In the genomic region with DNA sequence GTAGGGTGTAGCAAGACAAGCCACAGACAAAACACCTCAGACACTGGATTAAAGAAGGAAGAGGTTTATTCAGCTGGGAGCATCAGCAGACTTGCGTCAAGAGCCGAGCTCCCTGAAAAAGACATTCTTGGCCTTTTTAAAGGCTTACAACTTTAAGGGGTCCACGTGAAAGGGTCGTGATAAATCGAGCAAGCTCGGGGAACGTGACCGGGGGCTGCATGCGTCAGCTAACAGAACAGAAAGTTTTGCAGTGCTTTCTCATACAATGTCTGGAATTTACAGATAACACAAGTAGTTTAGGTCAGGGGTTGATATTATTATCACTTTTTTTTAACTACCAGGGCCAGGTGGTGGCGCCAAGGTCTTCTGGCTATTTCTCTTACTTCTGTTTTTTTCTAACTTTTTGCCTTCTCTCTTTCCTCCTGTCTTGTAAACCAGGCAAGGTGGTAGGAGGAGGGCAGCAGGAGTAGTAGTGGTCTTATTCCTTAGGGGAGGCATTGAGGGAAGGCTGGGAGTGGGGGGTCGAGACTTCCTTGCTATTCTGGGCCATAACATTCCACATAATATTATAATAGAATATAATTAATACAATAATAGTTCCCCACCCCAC, we compare ENCODE assay signal across 2 cellular contexts.
TF ChIP-seq lines count a peak whose summit lies in the region.

No MANE protein-coding gene starts in this region.

TF ChIP-seq in H1, 55 proteins besides CTCF, POLR2A, EP300 and RAD21:
- no peak for TF ChIP-seq CEBPB (IDR thresholded peaks at IDR 0.05; ENCODE audit: low read depth, low read length)
- no peak for TF ChIP-seq GABPA (IDR thresholded peaks at IDR 0.05; ENCODE audit: borderline replicate concordance, insufficient read depth, low read length)
- no peak for TF ChIP-seq SIX5 (IDR thresholded peaks at IDR 0.05; ENCODE audit: low read depth, low read length)

TF ChIP-seq in WTC11, 78 proteins besides CTCF, POLR2A, EP300 and RAD21:
- TF ChIP-seq ARID4B (CRISPR knock-in tag; IDR thresholded peaks at IDR 0.05; ENCODE audit: borderline replicate concordance) (no peak), SMAD4 (CRISPR knock-in tag; IDR thresholded peaks at IDR 0.05) (no peak), ATF3 (CRISPR knock-in tag; conservative IDR thresholded peaks at IDR 0.05) (no peak), HMGA2 (CRISPR knock-in tag; IDR thresholded peaks at IDR 0.05) (no peak), ZNF121 (CRISPR knock-in tag; IDR thresholded peaks at IDR 0.05) (no peak), FOXP1 (CRISPR knock-in tag; IDR thresholded peaks at IDR 0.05; ENCODE audit: borderline replicate concordance) (no peak), ZNF281 (CRISPR knock-in tag; IDR thresholded peaks at IDR 0.05) (no peak), TP53 (CRISPR knock-in tag; IDR thresholded peaks at IDR 0.05) (no peak), CDX4 (CRISPR knock-in tag; IDR thresholded peaks at IDR 0.05; ENCODE audit: borderline replicate concordance) (no peak), GABPB1 (CRISPR knock-in tag; IDR thresholded peaks at IDR 0.05) (no peak), EMX1 (CRISPR knock-in tag; IDR thresholded peaks at IDR 0.05) (no peak), ZNF138 (CRISPR knock-in tag; conservative IDR thresholded peaks at IDR 0.05) (no peak), STAT6 (CRISPR knock-in tag; conservative IDR thresholded peaks at IDR 0.05; ENCODE audit: low read depth) (no peak), CREB1 (CRISPR knock-in tag; IDR thresholded peaks at IDR 0.05) (no peak), ETV6 (CRISPR knock-in tag; IDR thresholded peaks at IDR 0.05) (no peak), ZNF219 (CRISPR knock-in tag; IDR thresholded peaks at IDR 0.05; ENCODE audit: borderline replicate concordance) (no peak)
- TF ChIP-seq, protein P1, sequence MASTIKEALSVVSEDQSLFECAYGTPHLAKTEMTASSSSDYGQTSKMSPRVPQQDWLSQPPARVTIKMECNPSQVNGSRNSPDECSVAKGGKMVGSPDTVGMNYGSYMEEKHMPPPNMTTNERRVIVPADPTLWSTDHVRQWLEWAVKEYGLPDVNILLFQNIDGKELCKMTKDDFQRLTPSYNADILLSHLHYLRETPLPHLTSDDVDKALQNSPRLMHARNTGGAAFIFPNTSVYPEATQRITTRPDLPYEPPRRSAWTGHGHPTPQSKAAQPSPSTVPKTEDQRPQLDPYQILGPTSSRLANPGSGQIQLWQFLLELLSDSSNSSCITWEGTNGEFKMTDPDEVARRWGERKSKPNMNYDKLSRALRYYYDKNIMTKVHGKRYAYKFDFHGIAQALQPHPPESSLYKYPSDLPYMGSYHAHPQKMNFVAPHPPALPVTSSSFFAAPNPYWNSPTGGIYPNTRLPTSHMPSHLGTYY (CRISPR knock-in tag; IDR thresholded peaks at IDR 0.05): no peak
- TF ChIP-seq, protein P2, sequence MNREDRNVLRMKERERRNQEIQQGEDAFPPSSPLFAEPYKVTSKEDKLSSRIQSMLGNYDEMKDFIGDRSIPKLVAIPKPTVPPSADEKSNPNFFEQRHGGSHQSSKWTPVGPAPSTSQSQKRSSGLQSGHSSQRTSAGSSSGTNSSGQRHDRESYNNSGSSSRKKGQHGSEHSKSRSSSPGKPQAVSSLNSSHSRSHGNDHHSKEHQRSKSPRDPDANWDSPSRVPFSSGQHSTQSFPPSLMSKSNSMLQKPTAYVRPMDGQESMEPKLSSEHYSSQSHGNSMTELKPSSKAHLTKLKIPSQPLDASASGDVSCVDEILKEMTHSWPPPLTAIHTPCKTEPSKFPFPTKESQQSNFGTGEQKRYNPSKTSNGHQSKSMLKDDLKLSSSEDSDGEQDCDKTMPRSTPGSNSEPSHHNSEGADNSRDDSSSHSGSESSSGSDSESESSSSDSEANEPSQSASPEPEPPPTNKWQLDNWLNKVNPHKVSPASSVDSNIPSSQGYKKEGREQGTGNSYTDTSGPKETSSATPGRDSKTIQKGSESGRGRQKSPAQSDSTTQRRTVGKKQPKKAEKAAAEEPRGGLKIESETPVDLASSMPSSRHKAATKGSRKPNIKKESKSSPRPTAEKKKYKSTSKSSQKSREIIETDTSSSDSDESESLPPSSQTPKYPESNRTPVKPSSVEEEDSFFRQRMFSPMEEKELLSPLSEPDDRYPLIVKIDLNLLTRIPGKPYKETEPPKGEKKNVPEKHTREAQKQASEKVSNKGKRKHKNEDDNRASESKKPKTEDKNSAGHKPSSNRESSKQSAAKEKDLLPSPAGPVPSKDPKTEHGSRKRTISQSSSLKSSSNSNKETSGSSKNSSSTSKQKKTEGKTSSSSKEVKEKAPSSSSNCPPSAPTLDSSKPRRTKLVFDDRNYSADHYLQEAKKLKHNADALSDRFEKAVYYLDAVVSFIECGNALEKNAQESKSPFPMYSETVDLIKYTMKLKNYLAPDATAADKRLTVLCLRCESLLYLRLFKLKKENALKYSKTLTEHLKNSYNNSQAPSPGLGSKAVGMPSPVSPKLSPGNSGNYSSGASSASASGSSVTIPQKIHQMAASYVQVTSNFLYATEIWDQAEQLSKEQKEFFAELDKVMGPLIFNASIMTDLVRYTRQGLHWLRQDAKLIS (CRISPR knock-in tag; IDR thresholded peaks at IDR 0.05; ENCODE audit: borderline replicate concordance): no peak
- TF ChIP-seq, protein P3, sequence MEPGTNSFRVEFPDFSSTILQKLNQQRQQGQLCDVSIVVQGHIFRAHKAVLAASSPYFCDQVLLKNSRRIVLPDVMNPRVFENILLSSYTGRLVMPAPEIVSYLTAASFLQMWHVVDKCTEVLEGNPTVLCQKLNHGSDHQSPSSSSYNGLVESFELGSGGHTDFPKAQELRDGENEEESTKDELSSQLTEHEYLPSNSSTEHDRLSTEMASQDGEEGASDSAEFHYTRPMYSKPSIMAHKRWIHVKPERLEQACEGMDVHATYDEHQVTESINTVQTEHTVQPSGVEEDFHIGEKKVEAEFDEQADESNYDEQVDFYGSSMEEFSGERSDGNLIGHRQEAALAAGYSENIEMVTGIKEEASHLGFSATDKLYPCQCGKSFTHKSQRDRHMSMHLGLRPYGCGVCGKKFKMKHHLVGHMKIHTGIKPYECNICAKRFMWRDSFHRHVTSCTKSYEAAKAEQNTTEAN (CRISPR knock-in tag; IDR thresholded peaks at IDR 0.05): no peak
TF ChIP-seq in WTC11: peak in this region for 0.
